ENCODE assay signal across 25 cellular contexts in the genomic region with DNA sequence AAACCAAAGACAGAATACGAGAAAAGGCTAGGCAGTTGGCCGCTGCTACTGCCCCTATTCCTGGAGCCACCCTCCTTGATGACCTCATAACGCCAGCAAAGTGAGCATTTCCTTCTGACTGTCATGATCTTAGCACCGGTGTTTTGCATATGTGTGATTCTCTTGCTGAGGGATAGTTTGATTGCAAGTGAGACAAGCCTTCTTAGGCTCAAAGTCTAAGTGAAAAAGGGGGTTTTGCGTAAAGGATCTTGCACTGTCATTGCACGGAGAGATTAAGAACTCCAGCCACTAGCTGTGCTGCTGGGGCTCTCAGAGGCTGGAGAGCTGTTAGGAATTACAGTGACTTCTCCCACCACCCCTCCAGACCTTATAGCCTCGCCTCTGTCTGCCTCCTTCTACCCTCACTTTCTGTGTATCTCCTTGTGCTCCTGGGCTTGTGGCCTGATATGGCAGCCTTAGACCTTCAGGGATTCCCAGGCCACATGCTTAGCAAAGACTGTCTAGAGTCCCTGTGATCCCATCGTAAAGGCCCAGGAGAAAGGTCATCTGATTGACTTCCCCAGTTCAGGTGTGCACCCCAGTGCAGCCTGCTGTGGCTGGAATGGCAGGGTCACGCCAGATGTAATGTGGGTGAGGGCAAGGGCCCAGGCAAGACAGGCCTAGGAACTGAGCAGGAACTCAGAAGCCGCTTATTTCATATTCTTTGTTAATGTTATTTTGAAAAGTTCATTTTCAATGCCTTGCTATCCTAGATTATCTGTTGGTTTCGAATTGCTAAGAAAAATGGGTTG. TPM values are rescaled to one million over a fixed set of nuclear protein-coding genes. Genes with fewer than 3 reads are reported as not detected.
"Had no signal": no experiment of that assay in that cellular context is flagged by ENCODE, and none has a peak within 500 bp of the region (broad histone marks: within the 10 kb centered on the region; RNA-seq: fewer than 3 reads in every experiment).

No MANE protein-coding gene starts in this region.

- H3K27me3 ChIP-seq: ascending aorta, body of pancreas had no signal

- ATAC-seq: activated CD8-positive, alpha-beta T cell treated with anti-CD3 and anti-CD28 coated beads, Interleukin-2, amount 10 ng/mL, durations not matched to agents 7 days and 5 days; activated naive CD8-positive, alpha-beta T cell treated with anti-CD3 and anti-CD28 coated beads, Interleukin-2, amount 50 U/mL, for 24 hours; body of pancreas had no signal

- H3K4me3 ChIP-seq: ascending aorta, body of pancreas had no signal

- H3K9me3 ChIP-seq: ascending aorta, body of pancreas had no signal

- FAIRE-seq: RCC 7860 had no signal

- H3K27ac ChIP-seq: ascending aorta, body of pancreas had no signal

- H3K4me1 ChIP-seq: ascending aorta, body of pancreas had no signal

- H3K27me3 Mint-ChIP-seq: activated naive CD8-positive, alpha-beta T cell treated with anti-CD3 and anti-CD28 coated beads, Interleukin-2, amount 50 U/mL, for 24 hours; activated T-cell treated with anti-CD3 and anti-CD28 coated beads, Interleukin-2, amount 50 U/mL, for 24 hours; central memory CD8-positive, alpha-beta T cell had no signal

- H3K9me3 Mint-ChIP-seq: activated naive CD4-positive, alpha-beta T cell treated with anti-CD3 and anti-CD28 coated beads, Interleukin-2, amount 50 U/mL, for 72 hours; activated naive CD8-positive, alpha-beta T cell treated with anti-CD3 and anti-CD28 coated beads, Interleukin-2, amount 50 U/mL, for 24 hours; activated T-cell treated with anti-CD3 and anti-CD28 coated beads, Interleukin-2, amount 50 U/mL, for 24 hours; activated T-helper 1 cell treated with anti-CD3 and anti-CD28 coated beads, Interleukin-12 subunit alpha, Interleukin-12 subunit beta, Interleukin-2, Interleukin-4 antibody, amounts not matched to agents 30 ng/mL and 10 ng/mL and 1 ng/mL, durations not matched to agents 14 hours and 24 hours and 36 hours; central memory CD8-positive, alpha-beta T cell; T-helper 1 cell treated with Interleukin-12 subunit alpha and Interleukin-12 subunit beta and Interleukin-4 antibody, amounts not matched to agents 30 μg/mL and 1 μg/mL, for 36 hours had no signal

- DNase-seq: activated CD4-positive, alpha-beta T cell treated with anti-CD3 and anti-CD28 coated beads for 48 hours; activated CD4-positive, alpha-beta T cell treated with anti-CD3 and anti-CD28 coated beads, Interleukin-2, amount 50 U/mL, for 4 hours; activated CD4-positive, CD25-positive, alpha-beta regulatory T cell treated with anti-CD3 and anti-CD28 coated beads, Interleukin-2, amount 50 U/mL, for 72 hours; activated CD8-positive, alpha-beta memory T cell treated with anti-CD3 and anti-CD28 coated beads, Interleukin-2, amount 50 U/mL, for 48 hours; activated CD8-positive, alpha-beta T cell treated with anti-CD3 and anti-CD28 coated beads, Interleukin-2, amount 10 ng/mL, durations not matched to agents 7 days and 5 days; activated effector memory CD4-positive, alpha-beta T cell treated with anti-CD3 and anti-CD28 coated beads, Interleukin-2, amount 50 U/mL, for 16 hours; activated naive CD4-positive, alpha-beta T cell treated with Interleukin-2 at 50 U/mL for 16 hours; activated naive CD8-positive, alpha-beta T cell treated with anti-CD3 and anti-CD28 coated beads, Interleukin-2, amount 50 U/mL, for 24 hours; activated T-cell treated with anti-CD3 and anti-CD28 coated beads, Interleukin-2, amount 50 U/mL, for 24 hours; amniotic stem cell; body of pancreas; NCI-H1105 treated with DMSO at 0.1 percent for 48 hours; NCI-H1436 treated with DMSO at 0.1 percent for 48 hours; NCI-H187 treated with DMSO at 0.1 percent for 48 hours; NCI-H2081 treated with DMSO at 0.1 percent for 48 hours; NCI-H446; NCI-H524; SHP77 had no signal

- H3K4me3 Mint-ChIP-seq: activated CD8-positive, alpha-beta T cell treated with anti-CD3 and anti-CD28 coated beads, Interleukin-2, amount 10 ng/mL, durations not matched to agents 7 days and 5 days; activated naive CD8-positive, alpha-beta T cell treated with anti-CD3 and anti-CD28 coated beads, Interleukin-2, amount 50 U/mL, for 24 hours; activated T-cell treated with anti-CD3 and anti-CD28 coated beads, Interleukin-2, amount 50 U/mL, for 24 hours; activated T-helper 1 cell treated with anti-CD3 and anti-CD28 coated beads, Interleukin-12 subunit alpha, Interleukin-12 subunit beta, Interleukin-2, Interleukin-4 antibody, amounts not matched to agents 30 ng/mL and 10 ng/mL and 1 ng/mL, durations not matched to agents 14 hours and 24 hours and 36 hours; central memory CD8-positive, alpha-beta T cell; T-helper 1 cell treated with Interleukin-12 subunit alpha and Interleukin-12 subunit beta and Interleukin-4 antibody, amounts not matched to agents 30 μg/mL and 1 μg/mL, for 36 hours had no signal

- H3K27ac Mint-ChIP-seq: activated CD8-positive, alpha-beta T cell treated with anti-CD3 and anti-CD28 coated beads, Interleukin-2, amount 10 ng/mL, durations not matched to agents 7 days and 5 days; activated naive CD8-positive, alpha-beta T cell treated with anti-CD3 and anti-CD28 coated beads, Interleukin-2, amount 50 U/mL, for 24 hours; activated T-cell treated with anti-CD3 and anti-CD28 coated beads, Interleukin-2, amount 50 U/mL, for 24 hours; activated T-helper 1 cell treated with anti-CD3 and anti-CD28 coated beads, Interleukin-12 subunit alpha, Interleukin-12 subunit beta, Interleukin-2, Interleukin-4 antibody, amounts not matched to agents 30 ng/mL and 10 ng/mL and 1 ng/mL, durations not matched to agents 14 hours and 24 hours and 36 hours; T-helper 1 cell treated with Interleukin-12 subunit alpha and Interleukin-12 subunit beta and Interleukin-4 antibody, amounts not matched to agents 30 μg/mL and 1 μg/mL, for 36 hours had no signal

RNA-seq across cellular contexts. Expression of a gene that starts 28.9 kb away (rescaled TPM):
- total RNA-seq: ascending aorta had no signal

RNA-seq across cellular contexts. Expression of a gene that starts 38.3 kb away (rescaled TPM):
- total RNA-seq: activated CD8-positive, alpha-beta T cell treated with anti-CD3 and anti-CD28 coated beads, Interleukin-2, amount 10 ng/mL, durations not matched to agents 7 days and 5 days; activated naive CD4-positive, alpha-beta T cell treated with anti-CD3 and anti-CD28 coated beads, Interleukin-2, amount 50 U/mL, for 72 hours; activated T-helper 1 cell treated with anti-CD3 and anti-CD28 coated beads, Interleukin-12 subunit alpha, Interleukin-12 subunit beta, Interleukin-2, Interleukin-4 antibody, amounts not matched to agents 30 ng/mL and 10 ng/mL and 1 ng/mL, durations not matched to agents 14 hours and 24 hours and 36 hours; ascending aorta; body of pancreas; SK-MEL-5 had no signal
